In the genomic region with DNA sequence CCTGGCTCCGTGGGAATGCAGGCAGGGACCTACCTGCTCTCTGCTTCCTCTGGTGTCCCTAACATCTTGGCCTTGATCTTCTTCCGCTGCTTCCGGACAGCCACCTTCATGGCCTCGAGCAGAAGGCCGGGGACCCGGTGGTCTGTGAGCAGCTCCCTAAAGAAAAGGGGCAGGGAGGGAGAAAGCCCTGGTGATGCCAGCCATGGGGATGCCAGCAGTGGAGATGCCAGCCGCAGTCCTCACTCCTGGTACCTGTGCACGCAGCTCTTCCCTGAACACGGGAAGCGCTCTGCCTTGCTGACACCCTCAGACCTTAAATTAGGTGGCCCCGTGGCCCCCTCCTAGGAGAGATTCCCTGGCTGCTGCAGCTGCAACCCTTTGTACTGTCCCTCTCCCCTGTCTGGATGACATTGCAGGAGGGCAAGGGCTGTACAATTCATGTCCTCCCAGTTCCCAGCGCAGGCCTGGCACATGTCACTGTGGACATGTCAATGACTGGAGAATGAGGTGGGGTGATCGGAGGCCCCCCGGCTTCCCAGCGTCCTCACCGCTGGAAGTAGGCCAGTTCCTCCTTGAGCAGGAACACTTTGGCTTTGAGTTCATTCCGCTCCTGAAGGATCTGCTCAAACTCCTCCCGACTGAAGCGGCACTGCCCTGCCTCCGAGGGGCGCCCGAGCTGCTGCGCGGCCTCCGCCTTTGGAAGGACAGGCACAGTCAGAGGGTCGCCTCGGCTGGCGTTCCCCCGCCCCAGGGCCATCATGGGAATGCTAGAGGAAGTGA, we compare ENCODE assay signal across 8 cellular contexts. TPM values are rescaled to one million over a fixed set of nuclear protein-coding genes. Genes with fewer than 3 reads are reported as not detected.
DNase-seq lines count a peak whose midpoint lies in the region; ATAC-seq, FAIRE-seq and TF ChIP-seq lines count a peak whose summit lies in the region.

No MANE protein-coding gene starts in this region.

- H3K9me3 ChIP-seq in PC-9 (ENCODE audit: insufficient read depth, low read depth): no peaks in the 10 kb centered on the region
- no peaks in the 10 kb centered on the region for H3K9me3 ChIP-seq in endothelial cell of umbilical vein (replicated peaks; ENCODE audit: control insufficient read depth, insufficient read depth, low read length)

- no peak for ATAC-seq in natural killer cell
- no peak for ATAC-seq in GM18511 (IDR thresholded peaks at IDR 0.05; ENCODE audit: unreplicated experiment)

- H3K27me3 ChIP-seq in PC-9 (ENCODE audit: insufficient read depth, low read depth) (no peaks in the 10 kb centered on the region), endothelial cell of umbilical vein (ENCODE audit: control insufficient read depth in 2 of 2, insufficient read depth in 2 of 2, low read length in 2 of 2) (no peaks in the 10 kb centered on the region)

- dilution Hi-C loops in endothelial cell of umbilical vein (cut with MboI; ENCODE audit: extremely low pct_ligation_motif_present, low sequenced_read_pairs): no loop called here

- H3K4me3 ChIP-seq in PC-9 (peak overlapping the region; percentile 58), endothelial cell of umbilical vein (replicated peaks in 1 of 3; ENCODE audit: insufficient read depth in 1 of 3, low read depth in 1 of 3, low read length in 3 of 3) (peak overlapping the region in 2 of 3 experiments; percentile 3 to 28)

- peaks cover 0 to 13% of the 10 kb centered on the region in 2 donors for H3K4me1 Mint-ChIP-seq in natural killer cell

- H3K4me1 ChIP-seq in PC-9 (replicated peaks; ENCODE audit: insufficient read depth): peaks cover 36% of the 10 kb centered on the region
- peaks cover 44% of the 10 kb centered on the region for H3K4me1 ChIP-seq in endothelial cell of umbilical vein (ENCODE audit: control insufficient read depth, extremely low read depth, insufficient read depth, low read length)

- H3K4me3 Mint-ChIP-seq in natural killer cell: peak overlapping the region; percentile 83

- H3K27me3 Mint-ChIP-seq in natural killer cell (ENCODE audit: low read depth in 2 of 2): no peaks in the 10 kb centered on the region

- FAIRE-seq in endothelial cell of umbilical vein (lab: Jason Lieb, UNC): no peak

- DNase-seq in NCI-H2227 (lab: John Stamatoyannopoulos, UW; ENCODE audit: unreplicated experiment) (peak; percentile 56), NCI-H2227 treated with DMSO at 0.1 percent for 48 hours (lab: John Stamatoyannopoulos, UW) (no peak), PC-9 (no peak), endothelial cell of umbilical vein (ENCODE audit: low read depth, low spot score) (peak; percentile 40), natural killer cell (no peak), A172 (ENCODE audit: low spot score) (no peak), putamen (ENCODE audit: low spot score) (no peak)

- POLR2A ChIA-PET in PC-9 (lab: Charles Lee; ENCODE audit: unreplicated experiment): interaction anchor here (0.5 to 2.2 kb wide), 7 partner anchors 16 to 259 kb away, joined by 3 to 18 read pairs (median 4); partner anchors contain the start of gene INPP5K
- POLR2A ChIA-PET in endothelial cell of umbilical vein (lab: Charles Lee): interaction anchor here (1.6 to 2.1 kb wide), 3 partner anchors 23 to 74 kb away, joined by 4 to 10 read pairs (median 9); no protein-coding TSS in a partner anchor

- H3F3A ChIP-seq in PC-9 (ENCODE audit: insufficient read depth, low read depth): peaks cover 41% of the 10 kb centered on the region

- H3K36me3 ChIP-seq in PC-9 (ENCODE audit: low read depth): peaks cover 23% of the 10 kb centered on the region
- peaks cover 15 to 19% of the 10 kb centered on the region in 2 experiments for H3K36me3 ChIP-seq in endothelial cell of umbilical vein (ENCODE audit: control insufficient read depth in 2 of 2, extremely low read depth in 1 of 2, insufficient read depth in 2 of 2, low read length in 2 of 2)

- H3K9ac ChIP-seq in endothelial cell of umbilical vein (replicated peaks; ENCODE audit: extremely low read depth, insufficient read depth, low read length): no peak overlapping the region

- H3K9me2 ChIP-seq in PC-9 (ENCODE audit: insufficient read depth): no peaks in the 10 kb centered on the region

- CTCF ChIA-PET in PC-9 (lab: Charles Lee) (interaction anchor here (0.6 to 3.1 kb wide), 3 partner anchors 58 to 101 kb away, joined by 3 to 28 read pairs (median 4); no protein-coding TSS in a partner anchor), endothelial cell of umbilical vein (lab: Charles Lee) (interaction anchor here (0.6 to 7.7 kb wide), 29 partner anchors 8 to 389 kb away, joined by 3 to 218 read pairs (median 5); partner anchors contain the start of genes INPP5K, PITPNA and SLC43A2)

- H4K20me1 ChIP-seq in PC-9 (ENCODE audit: insufficient read depth) (peaks cover 23% of the 10 kb centered on the region; the same call in 1 of the 2 replicates), endothelial cell of umbilical vein (replicated peaks; ENCODE audit: control insufficient read depth, extremely low read depth, insufficient read depth, low read length) (no peaks in the 10 kb centered on the region)

- no peak for TF ChIP-seq CTCF in PC-9 (conservative IDR thresholded peaks at IDR 0.05)
- TF ChIP-seq CTCF in endothelial cell of umbilical vein (IDR thresholded peaks at IDR 0.05; ENCODE audit: extremely low read depth in 1 of 2, insufficient read depth in 1 of 2, low read depth in 1 of 2, low read length in 2 of 2): peak in 1 of 2 donors; percentile 46
- TF ChIP-seq CTCF in natural killer cell (IDR thresholded peaks at IDR 0.05): no peak

- H3K9me1 ChIP-seq in endothelial cell of umbilical vein (replicated peaks; ENCODE audit: control insufficient read depth, extremely low read depth, insufficient read depth, low read length): no peaks in the 10 kb centered on the region

- H3K27ac ChIP-seq in PC-9 (no peak overlapping the region), endothelial cell of umbilical vein (ENCODE audit: insufficient read depth, low read depth, low read length) (no peak overlapping the region)

- no peaks in the 10 kb centered on the region for H3K36me3 Mint-ChIP-seq in natural killer cell

- no peak for TF ChIP-seq POLR2A in endothelial cell of umbilical vein (IDR thresholded peaks at IDR 0.05; ENCODE audit: low read depth, low read length)

- peak overlapping the region; percentile 84 for H3K4me2 ChIP-seq in PC-9
- H3K4me2 ChIP-seq in endothelial cell of umbilical vein (ENCODE audit: insufficient read depth, low read length): peak overlapping the region; percentile 11

- intact Hi-C loops in PC-9 (cut with micrococcal nuclease; ENCODE audit: unreplicated experiment) (loop anchor here (1.0 to 10.0 kb wide), 6 partner anchors 74 to 757 kb away; partner anchors contain the start of genes MNT and OVCA2), endothelial cell of umbilical vein (cut with micrococcal nuclease) (loop anchor here (1.0 to 2.0 kb wide), 4 partner anchors 37 to 389 kb away; partner anchors contain the start of genes INPP5K and PRPF8), natural killer cell (cut with micrococcal nuclease) (no loop called here)

- no peaks in the 10 kb centered on the region for H3K79me2 ChIP-seq in PC-9 (ENCODE audit: low read depth)
- peaks cover 14% of the 10 kb centered on the region for H3K79me2 ChIP-seq in endothelial cell of umbilical vein (ENCODE audit: control insufficient read depth, insufficient read depth, low read length)

- no TSS peak for BruUV-seq in PC-9 (replicated peaks; lab: Mats Ljungman, UMichigan)
- no TSS peak for BruUV-seq in endothelial cell of umbilical vein (replicated peaks; lab: Mats Ljungman, UMichigan)

- no peaks in the 10 kb centered on the region for H3K9me3 Mint-ChIP-seq in natural killer cell

- H2AFZ ChIP-seq in PC-9: peak overlapping the region; percentile 78
- H2AFZ ChIP-seq in endothelial cell of umbilical vein (ENCODE audit: low read depth, low read length): peak overlapping the region; percentile 76

- peak overlapping the region in 1 of 2 donors; percentile 64 for H3K27ac Mint-ChIP-seq in natural killer cell

RNA-seq across cellular contexts. Expression of gene RILP, which starts 1.7 kb away (rescaled TPM):
- total RNA-seq in PC-9 (2021) (9.6 and 11.5 TPM in 2 replicates), endothelial cell of umbilical vein (8.9 and 9.4 TPM in 2 replicates), natural killer cell (1 to 10 TPM; 2.3 to 5.1 (median 4.0) TPM)
- 9.3 and 10.0 TPM in 2 replicates for polyA plus RNA-seq in endothelial cell of umbilical vein
- polyA plus RNA-seq in endothelial cell of umbilical vein (2011; cell fraction: cytosol; rRNA removed): 9.8 and 11.0 TPM in 2 replicates
- polyA plus RNA-seq in endothelial cell of umbilical vein (2011; cell fraction: nucleus; rRNA removed): 7.8 and 10.0 TPM in 2 replicates
- polyA plus RNA-seq in endothelial cell of umbilical vein (2012): 6.9 and 10.5 TPM in 2 replicates
- polyA minus RNA-seq in endothelial cell of umbilical vein: 3.7 and 4.1 TPM in 2 replicates
- 6.1 TPM for polyA minus RNA-seq in endothelial cell of umbilical vein (2011; cell fraction: cytosol; rRNA and poly(A)+ RNA removed)
- polyA minus RNA-seq in endothelial cell of umbilical vein (2011; cell fraction: nucleus; rRNA and poly(A)+ RNA removed): 1.2 and 2.6 TPM in 2 replicates
- 5.6 and 20.3 TPM in 2 replicates for total RNA-seq in A172 (2014; rRNA removed; shearing (Covaris generic))

RNA-seq across cellular contexts. Expression of gene SCARF1, which starts 2.5 kb away (rescaled TPM):
- total RNA-seq in PC-9 (2021) (2.2 and 2.7 TPM in 2 replicates), endothelial cell of umbilical vein (91.5 and 93.7 TPM in 2 replicates), natural killer cell (1 to 10 TPM in 2 of 3 donors, under 1 TPM in 1; 0.59 to 3.1 (median 1.0) TPM)
- polyA plus RNA-seq in endothelial cell of umbilical vein: 52.8 and 57.8 TPM in 2 replicates
- 27.0 and 37.5 TPM in 2 replicates for polyA plus RNA-seq in endothelial cell of umbilical vein (2011; cell fraction: cytosol; rRNA removed)
- 70.0 and 70.6 TPM in 2 replicates for polyA plus RNA-seq in endothelial cell of umbilical vein (2011; cell fraction: nucleus; rRNA removed)
- 35.4 and 36.1 TPM in 2 replicates for polyA plus RNA-seq in endothelial cell of umbilical vein (2012)
- 28.8 and 29.1 TPM in 2 replicates for polyA minus RNA-seq in endothelial cell of umbilical vein
- not detected for polyA minus RNA-seq in endothelial cell of umbilical vein (2011; cell fraction: cytosol; rRNA and poly(A)+ RNA removed)
- polyA minus RNA-seq in endothelial cell of umbilical vein (2011; cell fraction: nucleus; rRNA and poly(A)+ RNA removed): 19.8 and 29.4 TPM in 2 replicates
- total RNA-seq in A172 (2014; rRNA removed; shearing (Covaris generic)): 1.0 and 1.1 TPM in 2 replicates

RNA-seq across cellular contexts. Expression of gene SLC43A2, which starts 19.4 kb away (rescaled TPM):
- total RNA-seq in PC-9 (2021) (6.8 and 9.3 TPM in 2 replicates), endothelial cell of umbilical vein (41.7 and 54.6 TPM in 2 replicates), natural killer cell (10 to 100 TPM; 24.5 to 36.0 (median 30.3) TPM)
- 50.9 and 52.0 TPM in 2 replicates for polyA plus RNA-seq in endothelial cell of umbilical vein
- 37.2 and 44.2 TPM in 2 replicates for polyA plus RNA-seq in endothelial cell of umbilical vein (2011; cell fraction: cytosol; rRNA removed)
- 30.8 and 31.4 TPM in 2 replicates for polyA plus RNA-seq in endothelial cell of umbilical vein (2011; cell fraction: nucleus; rRNA removed)
- polyA plus RNA-seq in endothelial cell of umbilical vein (2012): 64.6 and 71.7 TPM in 2 replicates
- 77.7 and 82.9 TPM in 2 replicates for polyA minus RNA-seq in endothelial cell of umbilical vein
- 5.3 TPM for polyA minus RNA-seq in endothelial cell of umbilical vein (2011; cell fraction: cytosol; rRNA and poly(A)+ RNA removed)
- 26.5 and 35.3 TPM in 2 replicates for polyA minus RNA-seq in endothelial cell of umbilical vein (2011; cell fraction: nucleus; rRNA and poly(A)+ RNA removed)
- total RNA-seq in A172 (2014; rRNA removed; shearing (Covaris generic)): 6.5 and 8.0 TPM in 2 replicates

RNA-seq across cellular contexts. Expression of gene PRPF8, which starts 36.7 kb away (rescaled TPM):
- total RNA-seq in PC-9 (2021): 437 and 496 TPM in 2 replicates
- 282 and 301 TPM in 2 replicates for total RNA-seq in endothelial cell of umbilical vein
- polyA plus RNA-seq in endothelial cell of umbilical vein: 215 and 230 TPM in 2 replicates
- polyA plus RNA-seq in endothelial cell of umbilical vein (2011; cell fraction: cytosol; rRNA removed): 140 and 162 TPM in 2 replicates
- polyA plus RNA-seq in endothelial cell of umbilical vein (2011; cell fraction: nucleus; rRNA removed): 382 and 429 TPM in 2 replicates
- 185 and 188 TPM in 2 replicates for polyA plus RNA-seq in endothelial cell of umbilical vein (2012)
- polyA minus RNA-seq in endothelial cell of umbilical vein: 426 and 435 TPM in 2 replicates
- polyA minus RNA-seq in endothelial cell of umbilical vein (2011; cell fraction: cytosol; rRNA and poly(A)+ RNA removed): 351 TPM
- polyA minus RNA-seq in endothelial cell of umbilical vein (2011; cell fraction: nucleus; rRNA and poly(A)+ RNA removed): 222 and 293 TPM in 2 replicates
- 100 to 1,000 TPM; 475 to 508 (median 480) TPM for total RNA-seq in natural killer cell
- total RNA-seq in A172 (2014; rRNA removed; shearing (Covaris generic)): 77.9 and 90.5 TPM in 2 replicates

Comparison
In these comparisons a context has a peak if more than half of its experiments do, and no peak if none do; other contexts are left out.
1. DNase-seq: peak in NCI-H2227 (single experiment) and endothelial cell of umbilical vein (single experiment); none in NCI-H2227 treated with DMSO at 0.1 percent for 48 hours (single experiment), PC-9 (0 of 2), natural killer cell (single experiment), A172 (single experiment) and putamen (single experiment).
2. RNA of gene SCARF1, which starts 2.5 kb away (total RNA-seq): 91.5 to 93.7 TPM in endothelial cell of umbilical vein; 2.2 to 2.7 TPM in PC-9, 1.0 to 1.1 TPM in A172 and 0.59 to 3.1 TPM in natural killer cell; every median in the first group is over 10 times any median in the second.